9 cellular contexts compared by ENCODE assay signal in the genomic region with DNA sequence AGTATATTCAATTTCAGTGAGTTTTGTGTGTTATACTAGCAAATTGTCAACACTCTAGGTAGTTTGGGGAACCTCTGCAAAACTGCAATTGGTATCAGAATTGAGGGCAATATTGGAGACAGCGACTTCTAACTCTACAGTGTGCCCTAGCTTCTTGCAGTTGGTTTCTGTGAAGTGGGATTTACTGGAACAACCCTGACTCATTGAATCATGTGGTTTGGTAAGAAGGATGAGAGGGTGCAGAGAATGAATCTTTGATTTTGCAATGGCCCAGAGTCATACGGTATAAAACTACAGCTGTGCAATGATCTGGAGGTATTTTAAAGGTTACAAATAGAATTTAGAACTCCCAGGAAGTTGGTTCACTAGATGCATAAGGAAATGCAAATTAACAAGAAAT.
DNase-seq lines count a peak whose midpoint lies in the region; ATAC-seq, FAIRE-seq and TF ChIP-seq lines count a peak whose summit lies in the region.
"Had no signal": no experiment of that assay in that cellular context is flagged by ENCODE, and none has a peak within 500 bp of the region (broad histone marks: within the 10 kb centered on the region; RNA-seq: fewer than 3 reads in every experiment).

No MANE protein-coding gene starts in this region.

- H4K20me1 ChIP-seq in neural progenitor cell (ENCODE audit: low read depth), result no peaks in the 10 kb centered on the region

- H3K9me3 Mint-ChIP-seq in T-cell (no peaks in the 10 kb centered on the region), neural progenitor cell (no peaks in the 10 kb centered on the region)

- no peak overlapping the region for H3K4me2 ChIP-seq in neural progenitor cell

- intact Hi-C loops in heart right ventricle (cut with DNase I), result loop anchor here in 1 of 10 donors (10.0 kb wide), 1 partner anchor 57 kb away; no protein-coding TSS in a partner anchor
- intact Hi-C loops in left ventricle myocardium superior (cut with micrococcal nuclease), result no loop called here

- TF ChIP-seq CTCF in heart right ventricle (IDR thresholded peaks at IDR 0.05) (no peak), fibroblast of pulmonary artery (IDR thresholded peaks at IDR 0.05; ENCODE audit: low read length, missing control alignments) (no peak), neural progenitor cell (IDR thresholded peaks at IDR 0.05) (no peak)

- H3K36me3 ChIP-seq in heart right ventricle (no peaks in the 10 kb centered on the region), neural progenitor cell (no peaks in the 10 kb centered on the region)

- H3K27ac ChIP-seq in heart right ventricle (peak overlapping the region in 1 of 10 donors; percentile 57), neural progenitor cell (no peak overlapping the region)

- H3K27me3 Mint-ChIP-seq in T-cell, result no peaks in the 10 kb centered on the region
- no peaks in the 10 kb centered on the region for H3K27me3 Mint-ChIP-seq in neural progenitor cell (ENCODE audit: insufficient read depth, low read depth)

- H3K4me3 ChIP-seq in heart right ventricle, result peak overlapping the region in 7 of 10 donors; percentile 5 to 36 (median 30)
- H3K4me3 ChIP-seq in fibroblast of pulmonary artery (replicated peaks; ENCODE audit: low read depth, low read length), result no peak overlapping the region
- H3K4me3 ChIP-seq in neural progenitor cell, result no peak overlapping the region

- H3K4me1 ChIP-seq in heart right ventricle, result peaks cover 0 to 28% (median 0%) of the 10 kb centered on the region in 9 donors
- no peaks in the 10 kb centered on the region for H3K4me1 ChIP-seq in neural progenitor cell

- DNase-seq in heart right ventricle (no peak), left ventricle myocardium superior (no peak), T-cell (no peak), fibroblast of pulmonary artery (ENCODE audit: low read depth) (peak; percentile 56), urothelium cell line (ENCODE audit: low spot score) (peak; percentile 30), GM12891 (ENCODE audit: insufficient read length, low spot score) (no peak), neural progenitor cell (ENCODE audit: low spot score) (no peak)
- DNase-seq: activated CD4-positive, alpha-beta T cell treated with anti-CD3 and anti-CD28 coated beads for 48 hours had no signal

- H3K27me3 ChIP-seq in heart right ventricle (no peaks in the 10 kb centered on the region), neural progenitor cell (no peaks in the 10 kb centered on the region)

- H3K4me3 Mint-ChIP-seq in T-cell (peak overlapping the region; percentile 77 to 79 (median 79)), neural progenitor cell (no peak overlapping the region)

- FAIRE-seq in urothelium cell line (lab: Jason Lieb, UNC) (no peak), GM12891 (lab: Jason Lieb, UNC) (no peak)

- WGBS in heart right ventricle, 2 donors, result 79 to 85% methylated on average over 2 of the region's 2 CpGs

- H3F3A ChIP-seq in neural progenitor cell (ENCODE audit: low read depth), result no peaks in the 10 kb centered on the region

- no peak overlapping the region for H2AFZ ChIP-seq in neural progenitor cell (replicated peaks)

- no peaks in the 10 kb centered on the region for H3K9me3 ChIP-seq in heart right ventricle
- no peaks in the 10 kb centered on the region for H3K9me3 ChIP-seq in neural progenitor cell (ENCODE audit: low read depth)

- POLR2A ChIA-PET in T-cell (lab: Charles Lee), result no interaction called here

- H3K4me1 Mint-ChIP-seq in T-cell (peaks cover 21 to 25% (median 23%) of the 10 kb centered on the region in 3 donors), neural progenitor cell (no peaks in the 10 kb centered on the region)

- CTCF ChIA-PET in T-cell (lab: Charles Lee), result interaction anchor here in 1 of 2 donors (0.6 kb wide), 1 partner anchor 1781 kb away, joined by 3 read pairs; no protein-coding TSS in a partner anchor

- H3K9ac ChIP-seq in neural progenitor cell, result no peak overlapping the region

- H3K79me2 ChIP-seq in neural progenitor cell (ENCODE audit: low read depth), result no peaks in the 10 kb centered on the region

- H3K27ac Mint-ChIP-seq in T-cell, result peak overlapping the region; percentile 21 to 83
- H3K27ac Mint-ChIP-seq in neural progenitor cell, result no peak overlapping the region

- no peak for ATAC-seq in heart right ventricle
- no peak for ATAC-seq in left ventricle myocardium superior
- peak; percentile 26 to 44 (median 32) for ATAC-seq in T-cell (replicated peaks in 1 of 4)
- ATAC-seq in GM21381 (IDR thresholded peaks at IDR 0.05; ENCODE audit: unreplicated experiment), result no peak

- no peak for TF ChIP-seq POLR2A in GM12891 (IDR thresholded peaks at IDR 0.05; ENCODE audit: low read depth, low read length)

- no peaks in the 10 kb centered on the region for H3K36me3 Mint-ChIP-seq in T-cell
- H3K36me3 Mint-ChIP-seq in neural progenitor cell, result no peaks in the 10 kb centered on the region

TF ChIP-seq in GM12891, 5 proteins besides CTCF, POLR2A, EP300 and RAD21:
- no peak for TF ChIP-seq POLR2AphosphoS5 (IDR thresholded peaks at IDR 0.05; ENCODE audit: low read depth, low read length)
- TF ChIP-seq PAX5 (IDR thresholded peaks at IDR 0.05; ENCODE audit: insufficient read depth, low read length, severe bottlenecking), result no peak
- no peak for TF ChIP-seq POU2F2 (IDR thresholded peaks at IDR 0.05; ENCODE audit: low read depth, low read length)
- TF ChIP-seq SPI1 (IDR thresholded peaks at IDR 0.05; ENCODE audit: low read depth, low read length), result no peak
- TF ChIP-seq TAF1 (IDR thresholded peaks at IDR 0.05; ENCODE audit: low read depth, low read length), result no peak

Comparison
In these comparisons a context has a peak if more than half of its experiments do, and no peak if none do; other contexts are left out.
1. ATAC-seq: peak in T-cell (4 of 4); none in heart right ventricle (0 of 8), left ventricle myocardium superior (single experiment) and GM21381 (single experiment).
2. DNase-seq: peak in fibroblast of pulmonary artery (single experiment) and urothelium cell line (single experiment); none in heart right ventricle (0 of 2), left ventricle myocardium superior (single experiment), T-cell (0 of 34), GM12891 (single experiment) and neural progenitor cell (single experiment).
3. H3K4me3 ChIP-seq: peak in heart right ventricle (7 of 10); none in fibroblast of pulmonary artery (single experiment) and neural progenitor cell (single experiment).